Comparison of ENCODE assay signal across 15 cellular contexts in the genomic region with DNA sequence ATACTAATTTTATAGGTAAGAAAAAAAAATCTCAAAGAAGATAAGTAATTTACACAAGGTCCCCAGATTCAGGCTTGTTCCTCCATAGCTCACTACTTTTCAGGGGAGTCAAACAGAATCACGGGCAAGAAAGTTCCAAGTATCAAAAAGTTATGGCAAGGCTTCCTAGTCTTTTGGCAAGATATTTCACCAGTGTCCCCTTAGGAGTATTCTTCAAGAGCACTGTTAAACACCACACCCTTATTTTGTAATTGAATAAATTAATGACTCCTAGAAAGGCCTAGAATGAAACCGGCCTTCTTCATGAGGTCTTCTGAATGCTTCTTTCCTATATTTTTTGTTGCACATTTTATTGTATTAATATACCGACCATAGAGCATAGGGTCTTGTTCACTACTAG.
DNase-seq lines count a peak whose midpoint lies in the region; ATAC-seq and TF ChIP-seq lines count a peak whose summit lies in the region.
"Had no signal": no experiment of that assay in that cellular context is flagged by ENCODE, and none has a peak within 500 bp of the region (broad histone marks: within the 10 kb centered on the region; RNA-seq: fewer than 3 reads in every experiment).

No MANE protein-coding gene starts in this region.

- H3K27me3 ChIP-seq in fibroblast of lung (ENCODE audit: control insufficient read depth, insufficient read depth, low read length) (no peaks in the 10 kb centered on the region), neural progenitor cell (no peaks in the 10 kb centered on the region), suprapubic skin (no peaks in the 10 kb centered on the region)

- H3K36me3 Mint-ChIP-seq in HFFc6 (ENCODE audit: low read depth): peaks cover 65% of the 10 kb centered on the region
- peaks cover 19% of the 10 kb centered on the region for H3K36me3 Mint-ChIP-seq in neural progenitor cell

- TF ChIP-seq CTCF in HFFc6 (IDR thresholded peaks at IDR 0.05) (no peak), fibroblast of lung (conservative IDR thresholded peaks at IDR 0.05 in 1 of 2, IDR thresholded peaks at IDR 0.05 in 1 of 2; ENCODE audit: low read depth in 1 of 2, low read length in 2 of 2) (no peak), neural progenitor cell (IDR thresholded peaks at IDR 0.05) (no peak), suprapubic skin (IDR thresholded peaks at IDR 0.05) (no peak)

- H3K9ac ChIP-seq in fibroblast of lung (ENCODE audit: insufficient read depth, low read length) (no peak overlapping the region), neural progenitor cell (no peak overlapping the region)

- H3K9me3 ChIP-seq in fibroblast of lung (ENCODE audit: control insufficient read depth, insufficient read depth, low read depth, low read length): no peaks in the 10 kb centered on the region
- H3K9me3 ChIP-seq in neural progenitor cell (ENCODE audit: low read depth): no peaks in the 10 kb centered on the region
- no peaks in the 10 kb centered on the region for H3K9me3 ChIP-seq in suprapubic skin

- no peaks in the 10 kb centered on the region for H3F3A ChIP-seq in neural progenitor cell (ENCODE audit: low read depth)

- peak overlapping the region; percentile 65; the same call in 1 of the 2 replicates for H3K4me3 Mint-ChIP-seq in HFFc6
- H3K4me3 Mint-ChIP-seq in neural progenitor cell: peak overlapping the region; percentile 36
- H3K4me3 Mint-ChIP-seq: B cell had no signal

- H3K79me2 ChIP-seq in fibroblast of lung (ENCODE audit: control insufficient read depth, insufficient read depth, low read length): peaks cover 25% of the 10 kb centered on the region
- H3K79me2 ChIP-seq in neural progenitor cell (ENCODE audit: low read depth): no peaks in the 10 kb centered on the region

- H3K27me3 Mint-ChIP-seq in HFFc6 (ENCODE audit: insufficient read depth) (peaks cover 11% of the 10 kb centered on the region), neural progenitor cell (ENCODE audit: insufficient read depth, low read depth) (no peaks in the 10 kb centered on the region)
- H3K27me3 Mint-ChIP-seq: B cell had no signal

- H4K20me1 ChIP-seq in fibroblast of lung (ENCODE audit: control insufficient read depth, extremely low read depth, insufficient read depth, low read length): no peaks in the 10 kb centered on the region
- H4K20me1 ChIP-seq in neural progenitor cell (ENCODE audit: low read depth): no peaks in the 10 kb centered on the region

- no peak for TF ChIP-seq EP300 in suprapubic skin (IDR thresholded peaks at IDR 0.05)

- no peak overlapping the region for H3K4me3 ChIP-seq in fibroblast of lung (replicated peaks in 1 of 4; ENCODE audit: control extremely low read depth in 1 of 4, insufficient read depth in 1 of 4, low read depth in 3 of 4, low read length in 4 of 4)
- no peak overlapping the region for H3K4me3 ChIP-seq in neural progenitor cell
- H3K4me3 ChIP-seq in suprapubic skin: no peak overlapping the region

- TF ChIP-seq POLR2A in suprapubic skin (IDR thresholded peaks at IDR 0.05): no peak

- WGBS in suprapubic skin: 62% methylated on average over 3 of the region's 3 CpGs

- ATAC-seq in HG03097 (IDR thresholded peaks at IDR 0.05; ENCODE audit: low FRiP score, unreplicated experiment): no peak
- ATAC-seq: Right ventricle myocardium inferior had no signal

- peak overlapping the region; percentile 88 for H3K27ac Mint-ChIP-seq in HFFc6
- peak overlapping the region; percentile 82 for H3K27ac Mint-ChIP-seq in neural progenitor cell
- H3K27ac Mint-ChIP-seq: B cell had no signal

- DNase-seq in HFFc6 (no peak), fibroblast of lung (ENCODE audit: low read depth in 2 of 2) (no peak), neural progenitor cell (ENCODE audit: low spot score) (no peak), suprapubic skin (ENCODE audit: low spot score in 2 of 2) (no peak), kidney tubule cell (ENCODE audit: low spot score) (no peak), epidermal melanocyte (ENCODE audit: insufficient read length, low spot score) (no peak), GF-D8 (lab: John Stamatoyannopoulos, UW) (no peak)
- DNase-seq: DMS79 treated with DMSO at 0.1 percent for 48 hours; KG1; NCI-H1694 treated with DMSO at 0.1 percent for 48 hours; NCI-H748 treated with DMSO at 0.1 percent for 48 hours; NK-92 treated with Interleukin-12 subunit alpha and Interleukin-12 subunit beta, amount 100 ng/mL, for 24 hours had no signal

- no peaks in the 10 kb centered on the region; the same call in 1 of the 2 replicates for H3K9me3 Mint-ChIP-seq in HFFc6
- H3K9me3 Mint-ChIP-seq in neural progenitor cell: no peaks in the 10 kb centered on the region

- H3K4me1 Mint-ChIP-seq in HFFc6 (ENCODE audit: low read depth) (peaks cover 87% of the 10 kb centered on the region), neural progenitor cell (peaks cover 23% of the 10 kb centered on the region)
- H3K4me1 Mint-ChIP-seq: B cell had no signal

- peaks cover 15% of the 10 kb centered on the region for H3K36me3 ChIP-seq in fibroblast of lung (ENCODE audit: control insufficient read depth, insufficient read depth, low read length)
- H3K36me3 ChIP-seq in neural progenitor cell: no peaks in the 10 kb centered on the region
- H3K36me3 ChIP-seq in suprapubic skin: no peaks in the 10 kb centered on the region

- H2AFZ ChIP-seq in fibroblast of lung (ENCODE audit: low read length) (no peak overlapping the region), neural progenitor cell (replicated peaks) (no peak overlapping the region)

- H3K27ac ChIP-seq in fibroblast of lung (ENCODE audit: insufficient read depth, low read length) (peak overlapping the region; percentile 69), neural progenitor cell (no peak overlapping the region), suprapubic skin (peak overlapping the region; percentile 36)

- H3K4me1 ChIP-seq in fibroblast of lung (ENCODE audit: control insufficient read depth, extremely low read depth, insufficient read depth, low read length) (peaks cover 29% of the 10 kb centered on the region), neural progenitor cell (peaks cover 13% of the 10 kb centered on the region), suprapubic skin (peaks cover 16% of the 10 kb centered on the region)

- H3K4me2 ChIP-seq in fibroblast of lung (ENCODE audit: extremely low read depth, insufficient read depth, low read length) (peak overlapping the region; percentile 63), neural progenitor cell (no peak overlapping the region)
